In the genomic region with DNA sequence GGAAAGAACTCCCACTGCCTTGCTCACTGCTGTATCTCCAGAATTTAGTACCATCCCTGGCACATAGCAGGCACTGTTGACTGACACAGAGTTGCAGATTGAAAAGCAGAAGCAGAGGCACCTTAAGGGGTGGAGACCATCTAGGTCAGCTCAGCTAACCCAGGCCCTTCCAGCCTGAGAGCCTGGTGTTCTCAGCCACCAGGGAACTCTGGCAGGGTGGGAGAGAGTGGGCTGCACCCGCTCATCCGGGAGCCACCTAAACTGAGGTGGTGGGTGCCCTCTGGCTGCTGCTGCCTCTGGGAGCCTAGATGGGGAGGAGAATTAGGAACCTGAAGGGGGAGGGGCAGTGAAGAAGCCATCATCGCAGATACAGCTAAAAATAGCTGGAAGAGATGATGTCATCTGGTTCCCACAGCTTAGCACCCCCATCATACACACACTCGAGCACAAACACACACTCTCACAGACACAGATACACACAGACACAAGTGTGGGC, we compare ENCODE assay signal across 1 cellular context.
A peak's percentile ranks its signal among the peaks of the same experiment; 100 is the strongest.
TF ChIP-seq lines count a peak whose summit lies in the region.

No MANE protein-coding gene starts in this region.

TF ChIP-seq in H1, 55 proteins besides CTCF, POLR2A, EP300 and RAD21:
- TF ChIP-seq ZNF274 (IDR thresholded peaks at IDR 0.05; ENCODE audit: borderline replicate concordance, extremely low read depth, low read length) (no peak), EZH2 (IDR thresholded peaks at IDR 0.05; ENCODE audit: low read depth, low read length, severe bottlenecking) (no peak), JUND (IDR thresholded peaks at IDR 0.05; ENCODE audit: low read length) (peak; percentile 45; the same call in 1 of the 2 replicates), TAF7 (optimal IDR thresholded peaks at IDR 0.05; ENCODE audit: borderline replicate concordance, low read depth, low read length) (no peak), FOSL1 (IDR thresholded peaks at IDR 0.05; ENCODE audit: insufficient read depth, low read depth, low read length) (no peak), SP2 (IDR thresholded peaks at IDR 0.05; ENCODE audit: low read length) (no peak), BACH1 (IDR thresholded peaks at IDR 0.05; ENCODE audit: low read length) (no peak), RNF2 (IDR thresholded peaks at IDR 0.05; ENCODE audit: borderline replicate concordance, low read depth, low read length, missing control alignments, poor library complexity, severe bottlenecking) (no peak), CHD1 (IDR thresholded peaks at IDR 0.05; ENCODE audit: low read depth, low read length) (no peak)
- TF ChIP-seq, protein P1, sequence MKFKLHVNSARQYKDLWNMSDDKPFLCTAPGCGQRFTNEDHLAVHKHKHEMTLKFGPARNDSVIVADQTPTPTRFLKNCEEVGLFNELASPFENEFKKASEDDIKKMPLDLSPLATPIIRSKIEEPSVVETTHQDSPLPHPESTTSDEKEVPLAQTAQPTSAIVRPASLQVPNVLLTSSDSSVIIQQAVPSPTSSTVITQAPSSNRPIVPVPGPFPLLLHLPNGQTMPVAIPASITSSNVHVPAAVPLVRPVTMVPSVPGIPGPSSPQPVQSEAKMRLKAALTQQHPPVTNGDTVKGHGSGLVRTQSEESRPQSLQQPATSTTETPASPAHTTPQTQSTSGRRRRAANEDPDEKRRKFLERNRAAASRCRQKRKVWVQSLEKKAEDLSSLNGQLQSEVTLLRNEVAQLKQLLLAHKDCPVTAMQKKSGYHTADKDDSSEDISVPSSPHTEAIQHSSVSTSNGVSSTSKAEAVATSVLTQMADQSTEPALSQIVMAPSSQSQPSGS (IDR thresholded peaks at IDR 0.05; ENCODE audit: low read length): peak; percentile 86
